11 cellular contexts compared by ENCODE assay signal in the genomic region with DNA sequence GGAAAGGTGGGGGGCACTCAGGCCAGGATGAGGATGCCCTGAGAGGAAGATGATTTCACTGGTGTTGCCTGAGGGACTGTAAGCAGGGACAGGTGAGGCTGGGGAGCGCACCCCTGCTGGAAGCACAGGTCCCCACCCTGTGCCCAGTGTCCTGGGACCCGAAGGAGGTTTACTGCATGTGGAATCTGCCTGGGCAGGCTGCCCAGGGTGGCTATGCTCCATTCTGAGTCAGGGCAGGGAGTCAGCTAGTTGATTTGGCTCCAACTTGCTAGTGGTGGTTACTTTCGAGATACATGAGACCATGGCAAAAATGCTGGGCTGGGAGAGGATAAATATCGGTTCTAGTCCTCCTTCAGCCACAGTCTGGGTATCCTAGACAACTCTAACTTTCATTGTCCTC. TPM values are rescaled to one million over a fixed set of nuclear protein-coding genes. Genes with fewer than 3 reads are reported as not detected.
A peak's percentile ranks its signal among the peaks of the same experiment; 100 is the strongest.
DNase-seq lines count a peak whose midpoint lies in the region; ATAC-seq and TF ChIP-seq lines count a peak whose summit lies in the region.
"Had no signal": no experiment of that assay in that cellular context is flagged by ENCODE, and none has a peak within 500 bp of the region (broad histone marks: within the 10 kb centered on the region; RNA-seq: fewer than 3 reads in every experiment).

No MANE protein-coding gene starts in this region.

- no peak overlapping the region for H3K4me3 ChIP-seq in right atrium auricular region

- intact Hi-C loops in Right ventricle myocardium inferior (cut with DNase I), result no loop called here

- H3K9me3 ChIP-seq in right atrium auricular region, result no peaks in the 10 kb centered on the region

- DNase-seq in Right ventricle myocardium inferior (ENCODE audit: missing footprints), result no peak
- no peak for DNase-seq in right atrium auricular region (ENCODE audit: low spot score)
- peak; percentile 44 for DNase-seq in epithelial cell of prostate (ENCODE audit: low read depth, low spot score)
- DNase-seq in myocyte (ENCODE audit: low read depth), result peak; percentile 89
- no peak for DNase-seq in NCI-H524 treated with DMSO at 0.1 percent for 48 hours (lab: John Stamatoyannopoulos, UW)
- no peak for DNase-seq in NCI-H2107 treated with DMSO at 0.1 percent for 48 hours (lab: John Stamatoyannopoulos, UW; ENCODE audit: unreplicated experiment)
- DNase-seq in activated gamma-delta T cell (lab: John Stamatoyannopoulos, UW), result no peak
- DNase-seq: activated naive CD8-positive, alpha-beta T cell treated with anti-CD3 and anti-CD28 coated beads, Interleukin-2, amount 10 ng/mL, durations not matched to agents 7 days and 5 days had no signal

- no peak for TF ChIP-seq CTCF in right atrium auricular region (IDR thresholded peaks at IDR 0.05)

- H3K27ac ChIP-seq in right atrium auricular region (no peak overlapping the region), epithelial cell of prostate (peak overlapping the region; percentile 72)

- peak; percentile 16 for ATAC-seq in Right ventricle myocardium inferior
- no peak for ATAC-seq in GM21717 (IDR thresholded peaks at IDR 0.05; ENCODE audit: unreplicated experiment)
- ATAC-seq: activated CD4-positive, CD25-positive, alpha-beta regulatory T cell treated with anti-CD3 and anti-CD28 coated beads, Interleukin-2, amount 50 U/mL, for 24 hours had no signal

- H3K36me3 ChIP-seq in right atrium auricular region, result no peaks in the 10 kb centered on the region

- H3K4me1 ChIP-seq in right atrium auricular region, result peaks cover 0 to 37% of the 10 kb centered on the region in 2 donors

- no peaks in the 10 kb centered on the region for H3K27me3 ChIP-seq in right atrium auricular region

RNA-seq across cellular contexts. Expression of a gene that starts 7.9 kb away (rescaled TPM):
- total RNA-seq in Right ventricle myocardium inferior (3.1 TPM), right atrium auricular region (1 to 10 TPM; 1.0 to 3.6 TPM), myocyte (0.75 and 2.3 TPM in 2 replicates)
- 0.26 TPM for polyA plus RNA-seq in myocyte (2012)
- polyA plus RNA-seq: neural cell had no signal

Comparison
In these comparisons a context has a peak if more than half of its experiments do, and no peak if none do; other contexts are left out.
1. DNase-seq: peak in epithelial cell of prostate (single experiment) and myocyte (single experiment); none in Right ventricle myocardium inferior (single experiment), right atrium auricular region (single experiment), NCI-H524 treated with DMSO at 0.1 percent for 48 hours (single experiment), NCI-H2107 treated with DMSO at 0.1 percent for 48 hours (single experiment) and activated gamma-delta T cell (single experiment).